ENCODE assay signal across 23 cellular contexts in the genomic region with DNA sequence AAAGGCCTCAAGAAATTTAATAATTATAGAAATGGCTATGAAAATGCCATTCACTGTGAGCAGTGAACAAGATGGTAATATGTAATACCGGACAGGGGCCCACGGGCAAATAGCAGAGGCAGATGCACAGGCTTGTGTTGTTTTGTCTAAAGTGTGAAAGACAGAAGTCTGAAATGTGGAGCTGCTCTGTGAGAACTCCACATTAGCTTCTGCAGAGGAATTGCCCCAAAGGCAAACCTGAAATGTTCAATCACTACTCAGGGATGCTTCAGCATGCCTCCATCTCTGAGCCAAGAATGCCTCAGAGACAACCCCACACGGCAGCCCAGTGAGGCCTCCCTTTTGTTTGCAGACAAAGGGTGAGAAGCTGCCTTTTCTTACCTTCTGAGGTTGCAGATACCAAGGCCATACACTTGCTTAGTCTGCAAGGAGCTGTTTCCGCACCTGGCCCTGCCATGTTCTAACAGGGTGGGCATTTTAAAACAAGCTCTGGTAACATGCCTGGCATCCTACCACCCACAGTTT.
"Had no signal": no experiment of that assay in that cellular context is flagged by ENCODE, and none has a peak within 500 bp of the region (broad histone marks: within the 10 kb centered on the region; RNA-seq: fewer than 3 reads in every experiment).

No MANE protein-coding gene starts in this region.

- H3K27me3 ChIP-seq: colonic mucosa, gastroesophageal sphincter, testis, tibial nerve had no signal

- ATAC-seq: esophagus mucosa; gastroesophageal sphincter; left cardiac atrium; lower lobe of right lung; psoas muscle; sciatic nerve; stimulated activated memory B cell treated with anti-CD40 and anti-IgM and Interleukin-4, amounts not matched to agents 10 μg/mL and 1 μg/mL and 100 μg/mL, for 72 hours had no signal

- H3K36me3 Mint-ChIP-seq: naive B cell; stimulated activated memory B cell treated with anti-CD40 and anti-IgM and Interleukin-4, amounts not matched to agents 10 μg/mL and 1 μg/mL and 100 μg/mL, for 72 hours had no signal

- FAIRE-seq: endothelial cell of umbilical vein had no signal

- DNase-seq: colonic mucosa; dermis blood vessel endothelial cell; glutamatergic neuron; islet precursor cell; left cardiac atrium; left ventricle myocardium inferior; lower lobe of right lung; mesenchymal stem cell; naive B cell; psoas muscle; spleen; stimulated activated CD4-positive, alpha-beta T cell treated with anti-CD3 and anti-CD28 coated beads, Interleukin-15, amount 100 ng/mL, for 24 hours; stimulated activated CD4-positive, alpha-beta T cell treated with anti-CD3 and anti-CD28 coated beads, Interleukin-1b, Interleukin-23, amount 100 ng/mL, for 48 hours; stimulated activated CD4-positive, alpha-beta T cell treated with anti-CD3 and anti-CD28 coated beads, Interleukin-4, amount 100 ng/mL, for 24 hours; testis had no signal

- H3K27me3 Mint-ChIP-seq: stimulated activated memory B cell treated with anti-CD40 and anti-IgM and Interleukin-4, amounts not matched to agents 10 μg/mL and 1 μg/mL and 100 μg/mL, for 72 hours; stimulated activated naive CD8-positive, alpha-beta T cell treated with anti-CD3 and anti-CD28 coated beads, Interleukin-15, Interleukin-2, amounts not matched to agents 100 ng/mL and 50 ng/mL, for 24 hours had no signal

- H3K36me3 ChIP-seq: colonic mucosa, gastroesophageal sphincter, left ventricle myocardium inferior, lower lobe of right lung, spleen, tibial nerve had no signal

- H3K9me3 ChIP-seq: colonic mucosa, gastroesophageal sphincter, left ventricle myocardium inferior, lower lobe of right lung, psoas muscle, spleen, testis, tibial nerve had no signal

- H3K27ac Mint-ChIP-seq: nephron; stimulated activated memory B cell treated with anti-CD40 and anti-IgM and Interleukin-4, amounts not matched to agents 10 μg/mL and 1 μg/mL and 100 μg/mL, for 72 hours; stimulated activated naive CD8-positive, alpha-beta T cell treated with anti-CD3 and anti-CD28 coated beads, Interleukin-15, Interleukin-2, amounts not matched to agents 100 ng/mL and 50 ng/mL, for 24 hours had no signal

- H3K4me3 Mint-ChIP-seq: naive B cell; nephron; stimulated activated memory B cell treated with anti-CD40 and anti-IgM and Interleukin-4, amounts not matched to agents 10 μg/mL and 1 μg/mL and 100 μg/mL, for 72 hours; stimulated activated naive CD8-positive, alpha-beta T cell treated with anti-CD3 and anti-CD28 coated beads, Interleukin-15, Interleukin-2, amounts not matched to agents 100 ng/mL and 50 ng/mL, for 24 hours had no signal

- H3K4me1 ChIP-seq: gastroesophageal sphincter, left ventricle myocardium inferior, lower lobe of right lung, psoas muscle, spleen, testis had no signal

- H3K4me3 ChIP-seq: colonic mucosa, gastroesophageal sphincter, left ventricle myocardium inferior, lower lobe of right lung, psoas muscle, spleen, testis, tibial nerve had no signal

- H3K9me3 Mint-ChIP-seq: naive B cell; nephron; stimulated activated memory B cell treated with anti-CD40 and anti-IgM and Interleukin-4, amounts not matched to agents 10 μg/mL and 1 μg/mL and 100 μg/mL, for 72 hours; stimulated activated naive CD8-positive, alpha-beta T cell treated with anti-CD3 and anti-CD28 coated beads, Interleukin-15, Interleukin-2, amounts not matched to agents 100 ng/mL and 50 ng/mL, for 24 hours had no signal

- H3K27ac ChIP-seq: colonic mucosa, gastroesophageal sphincter, left ventricle myocardium inferior, lower lobe of right lung, psoas muscle, spleen, testis, tibial nerve had no signal

- H3K4me1 Mint-ChIP-seq: naive B cell; stimulated activated memory B cell treated with anti-CD40 and anti-IgM and Interleukin-4, amounts not matched to agents 10 μg/mL and 1 μg/mL and 100 μg/mL, for 72 hours had no signal
